In genomic region chr20:145877-146276, GRCh38 we compare ENCODE assay signal across 10 cellular contexts. TPM values are rescaled to one million over a fixed set of nuclear protein-coding genes. Genes with fewer than 3 reads are reported as not detected.
"Had no signal": no experiment of that assay in that cellular context is flagged by ENCODE, and none has a peak within 500 bp of the region (broad histone marks: within the 10 kb centered on the region; RNA-seq: fewer than 3 reads in every experiment).

No MANE protein-coding gene starts in this region.

- H3K4me1 Mint-ChIP-seq: IgD-negative memory B cell had no signal

- FAIRE-seq: HepG2 had no signal

- H3K4me2 ChIP-seq: KMS-11 had no signal

- H3K9me3 Mint-ChIP-seq: IgD-negative memory B cell had no signal

- H3K9ac ChIP-seq: KMS-11 had no signal

- H3K9me3 ChIP-seq: HAP-1 had no signal

- H3K36me3 ChIP-seq: HAP-1 had no signal

- H3K27ac Mint-ChIP-seq: IgD-negative memory B cell had no signal

- DNase-seq: GOT3, H7, KBM-7 had no signal

- H3K27ac ChIP-seq: HL-60, KMS-11 had no signal

- H3K36me3 Mint-ChIP-seq: IgD-negative memory B cell had no signal

- ATAC-seq: HepG2 had no signal

- H3K4me1 ChIP-seq: HAP-1 had no signal

- H3K4me3 ChIP-seq: HAP-1 had no signal

RNA-seq across cellular contexts. Expression of gene DEFB126, which starts 3.5 kb away (rescaled TPM):
- total RNA-seq: H4, H7, HepG2, HT1080 had no signal
- polyA plus RNA-seq: HepG2, IgD-negative memory B cell had no signal

RNA-seq across cellular contexts. Expression of gene DEFB127, which starts 11.4 kb away (rescaled TPM):
- total RNA-seq: H4, H7, HepG2, HT1080 had no signal
- polyA plus RNA-seq: HepG2, IgD-negative memory B cell had no signal

RNA-seq across cellular contexts. Expression of gene DEFB128, which starts 43.6 kb away (rescaled TPM):
- total RNA-seq: H4, H7, HepG2, HT1080 had no signal
- polyA plus RNA-seq: HepG2, IgD-negative memory B cell had no signal

RNA-seq across cellular contexts. Expression of gene DEFB125, which starts 58.4 kb away (rescaled TPM):
- total RNA-seq: H4, H7, HepG2, HT1080 had no signal
- polyA plus RNA-seq: HepG2, IgD-negative memory B cell had no signal
